In genomic region chr6:37816599-37817375, GRCh38 we compare ENCODE assay signal across 18 cellular contexts. TPM values are rescaled to one million over a fixed set of nuclear protein-coding genes. Genes with fewer than 3 reads are reported as not detected.
DNase-seq lines count a peak whose midpoint lies in the region; ATAC-seq and TF ChIP-seq lines count a peak whose summit lies in the region.
"Had no signal": no experiment of that assay in that cellular context is flagged by ENCODE, and none has a peak within 500 bp of the region (broad histone marks: within the 10 kb centered on the region; RNA-seq: fewer than 3 reads in every experiment).

No MANE protein-coding gene starts in this region.

- no peaks in the 10 kb centered on the region for H3K27me3 ChIP-seq in ascending aorta
- no peaks in the 10 kb centered on the region for H3K27me3 ChIP-seq in suprapubic skin
- H3K27me3 ChIP-seq: esophagus squamous epithelium had no signal

- no peaks in the 10 kb centered on the region for H3K27me3 Mint-ChIP-seq in activated naive CD4-positive, alpha-beta T cell treated with anti-CD3 and anti-CD28 coated beads for 36 hours (ENCODE audit: low read depth)
- no peaks in the 10 kb centered on the region for H3K27me3 Mint-ChIP-seq in nephron (ENCODE audit: low read depth)
- H3K27me3 Mint-ChIP-seq: central memory CD8-positive, alpha-beta T cell had no signal

- ATAC-seq in activated naive CD4-positive, alpha-beta T cell treated with anti-CD3 and anti-CD28 coated beads, Interleukin-2, amount 50 U/mL, for 72 hours: no peak
- ATAC-seq: activated CD8-positive, alpha-beta memory T cell treated with anti-CD3 and anti-CD28 coated beads, Interleukin-2, amount 10 ng/mL, durations not matched to agents 7 days and 5 days; psoas muscle had no signal

- H3K4me3 Mint-ChIP-seq in activated naive CD4-positive, alpha-beta T cell treated with anti-CD3 and anti-CD28 coated beads for 36 hours: peak overlapping the region; percentile 13
- peak overlapping the region; percentile 80 to 97 (median 81) for H3K4me3 Mint-ChIP-seq in nephron
- H3K4me3 Mint-ChIP-seq: activated CD8-positive, alpha-beta memory T cell treated with anti-CD3 and anti-CD28 coated beads, Interleukin-2, amount 10 ng/mL, durations not matched to agents 7 days and 5 days; central memory CD8-positive, alpha-beta T cell had no signal

- TF ChIP-seq CTCF in HEK293 (tag by site-specific recombination; IDR thresholded peaks at IDR 0.05) (no peak), nephron (IDR thresholded peaks at IDR 0.05; ENCODE audit: unreplicated experiment in 3 of 3) (no peak), ascending aorta (IDR thresholded peaks at IDR 0.05) (no peak), suprapubic skin (IDR thresholded peaks at IDR 0.05) (no peak)

- H3K9me3 ChIP-seq in HEK293 (ENCODE audit: control insufficient read depth, insufficient read depth, low read depth, low read length) (no peaks in the 10 kb centered on the region), ascending aorta (no peaks in the 10 kb centered on the region), suprapubic skin (no peaks in the 10 kb centered on the region)
- H3K9me3 ChIP-seq: esophagus squamous epithelium, psoas muscle had no signal

- no peaks in the 10 kb centered on the region for H3K9me3 Mint-ChIP-seq in activated naive CD4-positive, alpha-beta T cell treated with anti-CD3 and anti-CD28 coated beads for 36 hours
- no peaks in the 10 kb centered on the region for H3K9me3 Mint-ChIP-seq in activated naive CD4-positive, alpha-beta T cell treated with anti-CD3 and anti-CD28 coated beads, Interleukin-2, amount 50 U/mL, for 72 hours
- peaks cover 1% of the 10 kb centered on the region for H3K9me3 Mint-ChIP-seq in nephron
- H3K9me3 Mint-ChIP-seq: central memory CD8-positive, alpha-beta T cell had no signal

- no peak for TF ChIP-seq POLR2A in suprapubic skin (IDR thresholded peaks at IDR 0.05)

- POLR2A ChIA-PET in HEK293 (lab: Yijun Ruan, JAX): no interaction called here

- H3K4me3 ChIP-seq in HEK293 (ENCODE audit: low read depth, low read length) (no peak overlapping the region), ascending aorta (no peak overlapping the region), suprapubic skin (no peak overlapping the region)
- H3K4me3 ChIP-seq: GM23248, psoas muscle had no signal

- DNase-seq in activated naive CD4-positive, alpha-beta T cell treated with anti-CD3 and anti-CD28 coated beads for 36 hours: no peak
- no peak for DNase-seq in activated naive CD4-positive, alpha-beta T cell treated with anti-CD3 and anti-CD28 coated beads, Interleukin-2, amount 50 U/mL, for 72 hours (ENCODE audit: low spot score in 2 of 2)
- peak; percentile 42 for DNase-seq in amniotic epithelial cell (ENCODE audit: low read depth)
- DNase-seq in ascending aorta (ENCODE audit: low spot score in 2 of 2): no peak
- DNase-seq in putamen (ENCODE audit: low spot score): no peak
- no peak for DNase-seq in suprapubic skin (ENCODE audit: low spot score in 2 of 2)
- DNase-seq: activated CD8-positive, alpha-beta memory T cell treated with anti-CD3 and anti-CD28 coated beads, Interleukin-2, amount 10 ng/mL, durations not matched to agents 7 days and 5 days; effector CD4-positive, alpha-beta T cell; esophagus squamous epithelium; GF-D8; GM23248; NCI-H2081 treated with DMSO at 0.1 percent for 48 hours; NCI-H526; psoas muscle had no signal

- WGBS in suprapubic skin: 84% methylated on average over 7 of the region's 7 CpGs

- H3K27ac Mint-ChIP-seq in activated naive CD4-positive, alpha-beta T cell treated with anti-CD3 and anti-CD28 coated beads for 36 hours: no peak overlapping the region
- H3K27ac Mint-ChIP-seq in activated naive CD4-positive, alpha-beta T cell treated with anti-CD3 and anti-CD28 coated beads, Interleukin-2, amount 50 U/mL, for 72 hours: no peak overlapping the region
- peak overlapping the region; percentile 73 to 77 (median 76) for H3K27ac Mint-ChIP-seq in nephron
- H3K27ac Mint-ChIP-seq: activated CD8-positive, alpha-beta memory T cell treated with anti-CD3 and anti-CD28 coated beads, Interleukin-2, amount 10 ng/mL, durations not matched to agents 7 days and 5 days had no signal

- peaks cover 3% of the 10 kb centered on the region for H3K36me3 Mint-ChIP-seq in activated naive CD4-positive, alpha-beta T cell treated with anti-CD3 and anti-CD28 coated beads for 36 hours (ENCODE audit: low read depth)
- peaks cover 9% of the 10 kb centered on the region in 2 donors for H3K36me3 Mint-ChIP-seq in activated naive CD4-positive, alpha-beta T cell treated with anti-CD3 and anti-CD28 coated beads, Interleukin-2, amount 50 U/mL, for 72 hours
- H3K36me3 Mint-ChIP-seq in nephron (ENCODE audit: low read depth): no peaks in the 10 kb centered on the region
- H3K36me3 Mint-ChIP-seq: activated CD8-positive, alpha-beta memory T cell treated with anti-CD3 and anti-CD28 coated beads, Interleukin-2, amount 10 ng/mL, durations not matched to agents 7 days and 5 days had no signal

- H3K27ac ChIP-seq in HEK293 (ENCODE audit: extremely low read depth, low read depth, low read length) (no peak overlapping the region), ascending aorta (no peak overlapping the region), suprapubic skin (no peak overlapping the region)
- H3K27ac ChIP-seq: esophagus squamous epithelium, GM23248, psoas muscle, VCaP had no signal

- CTCF ChIA-PET in activated naive CD4-positive, alpha-beta T cell treated with anti-CD3 and anti-CD28 coated beads for 36 hours (lab: Charles Lee): interaction anchor here (2.2 kb wide), 1 partner anchor 34 kb away, joined by 4 read pairs; no protein-coding TSS in a partner anchor
- CTCF ChIA-PET in HEK293 (lab: Yijun Ruan, JAX): interaction anchor here (1.2 to 2.3 kb wide), 2 partner anchors 26 to 208 kb away, joined by 3 to 7 read pairs; no protein-coding TSS in a partner anchor

- H3K4me1 ChIP-seq in HEK293 (ENCODE audit: control insufficient read depth, insufficient read depth, low read length) (peaks cover 9% of the 10 kb centered on the region), ascending aorta (peaks cover 0 to 10% of the 10 kb centered on the region in 2 donors), suprapubic skin (peaks cover 26% of the 10 kb centered on the region)

- peaks cover 32% of the 10 kb centered on the region for H3K4me1 Mint-ChIP-seq in activated naive CD4-positive, alpha-beta T cell treated with anti-CD3 and anti-CD28 coated beads for 36 hours (ENCODE audit: low read depth)
- H3K4me1 Mint-ChIP-seq in nephron: peaks cover 32% of the 10 kb centered on the region

- no peaks in the 10 kb centered on the region for H3K36me3 ChIP-seq in HEK293 (ENCODE audit: control insufficient read depth in 2 of 2, insufficient read depth in 1 of 2, low read length in 2 of 2)
- no peaks in the 10 kb centered on the region for H3K36me3 ChIP-seq in ascending aorta
- H3K36me3 ChIP-seq in suprapubic skin: no peaks in the 10 kb centered on the region
- H3K36me3 ChIP-seq: esophagus squamous epithelium had no signal

- intact Hi-C loops in activated naive CD4-positive, alpha-beta T cell treated with anti-CD3 and anti-CD28 coated beads for 36 hours (cut with micrococcal nuclease): loop anchor here (5.0 to 10.0 kb wide), 2 partner anchors 302 to 856 kb away; no protein-coding TSS in a partner anchor
- intact Hi-C loops in ascending aorta (cut with DNase I): loop anchor here (5.0 kb wide), 2 partner anchors 46 to 119 kb away; partner anchors contain the start of gene MDGA1

- TF ChIP-seq EP300 in suprapubic skin (IDR thresholded peaks at IDR 0.05): no peak

TF ChIP-seq in HEK293, 187 proteins besides CTCF, POLR2A, EP300 and RAD21:
- no peak for TF ChIP-seq ZBTB11 (tag by site-specific recombination; conservative IDR thresholded peaks at IDR 0.05; ENCODE audit: low read depth)
- peak; percentile 66; the same call in 1 of the 2 replicates for TF ChIP-seq SCRT2 (tag by site-specific recombination; IDR thresholded peaks at IDR 0.05)
- TF ChIP-seq ZNF292 (tag by site-specific recombination; IDR thresholded peaks at IDR 0.05; ENCODE audit: borderline replicate concordance, low read depth): no peak
- TF ChIP-seq ZNF488 (tag by site-specific recombination; IDR thresholded peaks at IDR 0.05): no peak
- TF ChIP-seq ZNF624 (tag by site-specific recombination; IDR thresholded peaks at IDR 0.05): no peak
- TF ChIP-seq ZNF354C (tag by site-specific recombination; IDR thresholded peaks at IDR 0.05; ENCODE audit: borderline replicate concordance, low read depth): no peak

RNA-seq across cellular contexts. Expression of gene ZFAND3, which starts 2.7 kb away (rescaled TPM):
- 10 to 100 TPM; 33.6 to 35.3 TPM for total RNA-seq in activated naive CD4-positive, alpha-beta T cell treated with anti-CD3 and anti-CD28 coated beads for 36 hours
- total RNA-seq in activated naive CD4-positive, alpha-beta T cell treated with anti-CD3 and anti-CD28 coated beads, Interleukin-2, amount 50 U/mL, for 72 hours: 10 to 100 TPM; 34.1 to 37.2 TPM
- total RNA-seq in ascending aorta (32.7 TPM), suprapubic skin (10 to 100 TPM; 31.1 to 41.0 (median 36.3) TPM)

Comparison
In these comparisons a context has a peak if more than half of its experiments do, and no peak if none do; other contexts are left out.
1. H3K27ac Mint-ChIP-seq: peak in nephron (3 of 3); none in activated naive CD4-positive, alpha-beta T cell treated with anti-CD3 and anti-CD28 coated beads for 36 hours (single experiment) and activated naive CD4-positive, alpha-beta T cell treated with anti-CD3 and anti-CD28 coated beads, Interleukin-2, amount 50 U/mL, for 72 hours (0 of 2).